ENCODE assay signal across 8 cellular contexts in genomic region chr6:32971245-32971580, GRCh38.
DNase-seq lines count a peak whose midpoint lies in the region; ATAC-seq and TF ChIP-seq lines count a peak whose summit lies in the region.

No MANE protein-coding gene starts in this region.

- H3K4me3 ChIP-seq in GM12875 (ENCODE audit: low read depth, low read length) = peak overlapping the region; percentile 53
- H3K4me3 ChIP-seq in fibroblast of mammary gland (ENCODE audit: control insufficient read depth, low read depth, low read length) = peak overlapping the region; percentile 98
- peak overlapping the region; percentile 94 for H3K4me3 ChIP-seq in retinal pigment epithelial cell (ENCODE audit: low read length)

- ATAC-seq in SK-N-SH treated with all-trans-retinoic acid at 6 μM for 48 hours = no peak
- no peak for ATAC-seq in GM21526 (IDR thresholded peaks at IDR 0.05; ENCODE audit: low FRiP score, unreplicated experiment)
- no peak for ATAC-seq in HG03196 (IDR thresholded peaks at IDR 0.05; ENCODE audit: unreplicated experiment)

- DNase-seq in fibroblast of mammary gland (ENCODE audit: low read depth) (no peak), retinal pigment epithelial cell (ENCODE audit: low read depth) (no peak), OCI-M1 (lab: John Stamatoyannopoulos, UW) (no peak), medulla oblongata (ENCODE audit: extremely low spot score) (no peak)

- TF ChIP-seq CTCF in GM12875 (IDR thresholded peaks at IDR 0.05; ENCODE audit: borderline replicate concordance, insufficient read depth, low read depth, low read length) (no peak), fibroblast of mammary gland (conservative IDR thresholded peaks at IDR 0.05; ENCODE audit: control insufficient read depth, insufficient read depth, low read depth, low read length) (no peak), retinal pigment epithelial cell (conservative IDR thresholded peaks at IDR 0.05; ENCODE audit: low read depth, low read length) (no peak)

TF ChIP-seq in SK-N-SH treated with all-trans-retinoic acid at 6 μM for 48 hours, 23 proteins besides CTCF, POLR2A, EP300 and RAD21:
- TF ChIP-seq CSDC2 (CRISPR knock-in tag; IDR thresholded peaks at IDR 0.05) (no peak), CSRNP3 (CRISPR knock-in tag; IDR thresholded peaks at IDR 0.05) (0 out of 2 replicates have a peak, but pooled peaks have one; percentile 14)
